22 cellular contexts compared by ENCODE assay signal in genomic region chr1:42735477-42736105, GRCh38. TPM values are rescaled to one million over a fixed set of nuclear protein-coding genes. Genes with fewer than 3 reads are reported as not detected.
A peak's percentile ranks its signal among the peaks of the same experiment; 100 is the strongest.
DNase-seq lines count a peak whose midpoint lies in the region; TF ChIP-seq lines count a peak whose summit lies in the region.
"Had no signal": no experiment of that assay in that cellular context is flagged by ENCODE, and none has a peak within 500 bp of the region (broad histone marks: within the 10 kb centered on the region; RNA-seq: fewer than 3 reads in every experiment).

No MANE protein-coding gene starts in this region.

- H3K4me1 ChIP-seq in BE2C (no peaks in the 10 kb centered on the region), spleen (peaks cover 0 to 19% (median 12%) of the 10 kb centered on the region in 6 donors)
- peaks cover 37 to 61% (median 51%) of the 10 kb centered on the region in 10 experiments for H3K4me1 ChIP-seq in BLaER1 treated with 17β-estradiol and CSF1 and Interleukin-3, amounts not matched to agents 10 nM and 100 nM
- H3K4me1 ChIP-seq: tibial artery had no signal

- intact Hi-C loops in spleen (cut with DNase I; ENCODE audit: low total_unique reads) = no loop called here

- H3K9ac ChIP-seq in BLaER1 treated with 17β-estradiol and CSF1 and Interleukin-3, amounts not matched to agents 10 nM and 100 nM = no peak overlapping the region
- H3K9ac ChIP-seq: KMS-11 had no signal

- 71 to 92% (median 88%) methylated on average over 7 to 14 of the region's 14 CpGs for WGBS in spleen, 5 donors

- peaks cover 0 to 6% (median 0%) of the 10 kb centered on the region in 11 experiments; a peak in 1 of 22 replicates for H4K20me1 ChIP-seq in BLaER1 treated with 17β-estradiol and CSF1 and Interleukin-3, amounts not matched to agents 10 nM and 100 nM

- POLR2A ChIA-PET in RWPE1 (lab: Yijun Ruan, JAX; ENCODE audit: low non-redundant PET) = interaction anchor here (0.5 to 0.6 kb wide), 2 partner anchors 278 to 589 kb away, joined by 3 to 7 read pairs; no protein-coding TSS in a partner anchor

- DNase-seq in BE2C = peak; percentile 43
- DNase-seq in RWPE1 (ENCODE audit: low spot score) = no peak
- peak; percentile 75 for DNase-seq in mesenteric fat pad (ENCODE audit: low spot score)
- DNase-seq in SKM-1 (lab: John Stamatoyannopoulos, UW; ENCODE audit: unreplicated experiment) = no peak
- no peak for DNase-seq in NK-92 treated with Interleukin-12 subunit alpha and Interleukin-12 subunit beta, amount 100 ng/mL, for 24 hours (lab: John Stamatoyannopoulos, UW)
- no peak for DNase-seq in spleen
- DNase-seq: CD4-positive, CD25-positive, alpha-beta regulatory T cell; cerebellar nuclear complex; GOT3; heart right ventricle; naive thymus-derived CD4-positive, alpha-beta T cell; ovary; stimulated activated CD4-positive, alpha-beta T cell treated with anti-CD3 and anti-CD28 coated beads, Interleukin-12 subunit alpha, Interleukin-12 subunit beta, amount 100 ng/mL, for 4 hours; T-helper 1 cell; tibial artery had no signal

- H3K4me3 ChIP-seq in BE2C (ENCODE audit: low read depth, low read length) (no peak overlapping the region), spleen (no peak overlapping the region)
- H3K4me3 ChIP-seq in BLaER1 treated with 17β-estradiol and CSF1 and Interleukin-3, amounts not matched to agents 10 nM and 100 nM = no peak overlapping the region
- H3K4me3 ChIP-seq: heart right ventricle, ovary, tibial artery had no signal

- no peaks in the 10 kb centered on the region for H3K27me3 ChIP-seq in BE2C
- H3K27me3 ChIP-seq in BLaER1 treated with 17β-estradiol and CSF1 and Interleukin-3, amounts not matched to agents 10 nM and 100 nM = no peaks in the 10 kb centered on the region
- H3K27me3 ChIP-seq in spleen (replicated peaks in 1 of 7) = no peaks in the 10 kb centered on the region
- H3K27me3 ChIP-seq: heart right ventricle, ovary, tibial artery had no signal

- TF ChIP-seq CTCF in BE2C (IDR thresholded peaks at IDR 0.05; ENCODE audit: low read depth, low read length) (no peak), RWPE1 (conservative IDR thresholded peaks at IDR 0.05; ENCODE audit: low read depth) (no peak), spleen (IDR thresholded peaks at IDR 0.05 in 8 of 11, conservative IDR thresholded peaks at IDR 0.05 in 3 of 11) (no peak)

- H3K36me3 ChIP-seq in BE2C = no peaks in the 10 kb centered on the region
- no peaks in the 10 kb centered on the region for H3K36me3 ChIP-seq in BLaER1 treated with 17β-estradiol and CSF1 and Interleukin-3, amounts not matched to agents 10 nM and 100 nM
- no peaks in the 10 kb centered on the region for H3K36me3 ChIP-seq in spleen
- H3K36me3 ChIP-seq: heart right ventricle, ovary, tibial artery had no signal

- TF ChIP-seq POLR2A in spleen (IDR thresholded peaks at IDR 0.05) = no peak

- H3K4me2 ChIP-seq in BLaER1 treated with 17β-estradiol and CSF1 and Interleukin-3, amounts not matched to agents 10 nM and 100 nM = peak overlapping the region in 9 of 11 experiments; percentile 0 to 92 (median 76); a peak in 11 of 22 replicates
- H3K4me2 ChIP-seq: KMS-11 had no signal

- CTCF ChIA-PET in RWPE1 (lab: Yijun Ruan, JAX) = interaction anchor here (0.6 to 0.7 kb wide), 4 partner anchors 12 to 239 kb away, joined by 3 to 4 read pairs (median 3); no protein-coding TSS in a partner anchor

- H3K9me3 ChIP-seq in BE2C (no peaks in the 10 kb centered on the region), spleen (no peaks in the 10 kb centered on the region)
- no peaks in the 10 kb centered on the region for H3K9me3 ChIP-seq in BLaER1 treated with 17β-estradiol and CSF1 and Interleukin-3, amounts not matched to agents 10 nM and 100 nM (replicated peaks in 1 of 11)
- H3K9me3 ChIP-seq: heart right ventricle, ovary, tibial artery had no signal

- H3K27ac ChIP-seq in BLaER1 treated with 17β-estradiol and CSF1 and Interleukin-3, amounts not matched to agents 10 nM and 100 nM = peak overlapping the region in 5 of 11 experiments; percentile 37 to 75 (median 65); a peak in 4 of 22 replicates
- H3K27ac ChIP-seq in RWPE1 (peak overlapping the region; percentile 47; the same call in 1 of the 2 replicates), spleen (no peak overlapping the region)
- H3K27ac ChIP-seq: heart right ventricle, KMS-11, ovary, tibial artery had no signal

RNA-seq across cellular contexts. Expression of gene CLDN19, which starts 4.4 kb away (rescaled TPM):
- polyA plus RNA-seq in BE2C (2012; ENCODE audit: insufficient read depth, insufficient read length, low read depth) = not detected
- total RNA-seq in mesenteric fat pad = not detected
- total RNA-seq in spleen = under 1 TPM in 1 of 7 donors, not detected in 6; 0.28 TPM
- under 1 TPM in 1 of 3 donors, not detected in 2; 0.26 TPM for polyA plus RNA-seq in spleen
- total RNA-seq: activated CD4-positive, alpha-beta memory T cell treated with anti-CD3 and anti-CD28 coated beads for 36 hours; activated T-helper 2 cell treated with anti-CD3 and anti-CD28 coated beads, Interferon-gamma antibody, Interleukin-2, Interleukin-4, amounts not matched to agents 10 μg/mL and 5 μg/mL and 100 μg/mL, durations not matched to agents 14 hours and 24 hours and 36 hours; CD4-positive, CD25-positive, alpha-beta regulatory T cell; fibroblast of villous mesenchyme; heart right ventricle; left lobe of liver; naive thymus-derived CD4-positive, alpha-beta T cell; right cardiac atrium had no signal
- polyA plus RNA-seq: CD4-positive, CD25-positive, alpha-beta regulatory T cell; naive thymus-derived CD4-positive, alpha-beta T cell had no signal

RNA-seq across cellular contexts. Expression of gene P3H1, which starts 31.2 kb away (rescaled TPM):
- polyA plus RNA-seq in BE2C (2012; ENCODE audit: insufficient read depth, insufficient read length, low read depth) = 49.6 TPM
- total RNA-seq in mesenteric fat pad = 29.5 TPM
- 10 to 100 TPM; 38.4 to 55.8 (median 41.5) TPM for total RNA-seq in spleen
- polyA plus RNA-seq in spleen = 10 to 100 TPM; 35.1 to 51.6 (median 47.3) TPM

RNA-seq across cellular contexts. Expression of gene C1orf50, which starts 31.5 kb away (rescaled TPM):
- 1.7 TPM for polyA plus RNA-seq in BE2C (2012; ENCODE audit: insufficient read depth, insufficient read length, low read depth)
- total RNA-seq in mesenteric fat pad (4.3 TPM), spleen (1 to 10 TPM; 3.1 to 9.8 (median 5.1) TPM)
- polyA plus RNA-seq in spleen = 1 to 10 TPM; 1.5 to 3.4 (median 3.4) TPM

RNA-seq across cellular contexts. Expression of gene TMEM269, which starts 49.2 kb away (rescaled TPM):
- 0.96 TPM for polyA plus RNA-seq in BE2C (2012; ENCODE audit: insufficient read depth, insufficient read length, low read depth)
- total RNA-seq in mesenteric fat pad (not detected), spleen (1 to 10 TPM in 1 of 7 donors, under 1 TPM in 5, not detected in 1; 0.23 to 1.6 (median 0.27) TPM)
- under 1 TPM; 0.03 to 0.09 (median 0.06) TPM for polyA plus RNA-seq in spleen
- polyA plus RNA-seq: naive thymus-derived CD4-positive, alpha-beta T cell; right cardiac atrium had no signal

RNA-seq across cellular contexts. Expression of gene YBX1, which starts 53.4 kb away (rescaled TPM):
- 719 TPM for polyA plus RNA-seq in BE2C (2012; ENCODE audit: insufficient read depth, insufficient read length, low read depth)
- total RNA-seq in mesenteric fat pad (677 TPM), spleen (100 to 1,000 TPM; 361 to 451 (median 396) TPM)
- 100 to 1,000 TPM; 479 to 684 (median 620) TPM for polyA plus RNA-seq in spleen

Comparison
In these comparisons a context has a peak if more than half of its experiments do, and no peak if none do; other contexts are left out.
1. DNase-seq: peak in BE2C (single experiment) and mesenteric fat pad (single experiment); none in RWPE1 (single experiment), SKM-1 (single experiment), NK-92 treated with Interleukin-12 subunit alpha and Interleukin-12 subunit beta, amount 100 ng/mL, for 24 hours (single experiment) and spleen (single experiment).